10 cellular contexts compared by ENCODE assay signal in genomic region chr22:42471441-42471840, GRCh38. TPM values are rescaled to one million over a fixed set of nuclear protein-coding genes. Genes with fewer than 3 reads are reported as not detected.
"Had no signal": no experiment of that assay in that cellular context is flagged by ENCODE, and none has a peak within 500 bp of the region (broad histone marks: within the 10 kb centered on the region; RNA-seq: fewer than 3 reads in every experiment).

No MANE protein-coding gene starts in this region.

- H3K27ac ChIP-seq: HL-60 had no signal

- DNase-seq: IMR-90, KBM-7, KG1 had no signal

- H3K4me3 ChIP-seq: K562 had no signal

- H3K4me3 Mint-ChIP-seq: IgD-negative memory B cell had no signal

- H3K27me3 Mint-ChIP-seq: IgD-negative memory B cell had no signal

- H3K9me3 Mint-ChIP-seq: IgD-negative memory B cell had no signal

- ATAC-seq: HepG2, K562 had no signal

- FAIRE-seq: HepG2, HTR-8/SVneo, K562 had no signal

RNA-seq across cellular contexts. Expression of gene NFAM1, which starts 39.2 kb away (rescaled TPM):
- total RNA-seq: HepG2, HT-29, HT1080, IMR-90 had no signal
- polyA plus RNA-seq: IMR-90 had no signal
